1 cellular context compared by ENCODE assay signal in the genomic region with DNA sequence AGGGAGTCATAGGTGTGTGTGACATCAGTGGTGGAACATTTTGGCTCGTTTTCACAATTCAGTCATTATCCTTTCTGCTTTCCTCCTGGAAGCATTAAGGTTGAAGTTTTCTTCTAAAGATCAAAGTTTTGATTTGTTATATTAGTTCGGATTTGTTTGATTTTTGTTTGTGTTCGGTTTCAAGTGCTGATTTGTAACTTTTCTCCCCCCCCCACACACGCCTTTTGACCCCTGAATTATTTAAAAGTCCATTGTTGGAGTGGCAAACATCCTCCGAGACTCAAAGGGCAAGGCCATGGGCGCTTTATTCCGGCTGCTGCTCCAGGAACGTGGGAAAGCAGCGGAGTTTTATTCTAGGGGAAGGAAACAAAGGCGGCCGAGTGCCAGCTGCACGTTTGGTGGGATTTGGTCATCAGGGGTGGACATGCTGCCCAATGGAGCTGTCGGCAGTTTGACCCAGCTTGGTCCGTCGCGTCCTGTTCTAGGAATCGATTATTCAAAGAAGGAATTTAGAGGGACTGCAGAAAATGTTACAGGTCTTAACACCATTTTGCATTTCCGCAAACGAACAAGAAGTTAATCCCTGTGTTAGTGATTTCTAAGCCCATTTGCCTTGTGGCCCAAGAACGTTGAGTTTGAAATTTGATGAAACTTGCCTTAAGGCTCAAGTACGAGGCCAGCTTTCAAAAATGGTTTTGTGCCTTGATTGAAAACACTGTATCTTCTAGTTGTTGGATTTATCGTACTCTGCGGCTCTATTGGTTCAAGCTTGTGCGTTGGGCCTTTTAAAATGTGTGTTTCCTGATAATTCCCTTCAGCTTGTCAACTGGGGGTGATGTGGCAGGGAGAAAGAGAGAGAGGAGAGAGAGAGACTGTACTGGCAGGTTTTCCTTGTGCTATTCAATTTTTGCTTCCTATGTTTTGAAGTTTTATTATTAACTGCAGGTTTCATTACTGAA.
TF ChIP-seq lines count a peak whose summit lies in the region.

No MANE protein-coding gene starts in this region.

TF ChIP-seq in HepG2, 621 proteins besides CTCF, POLR2A, EP300 and RAD21 (continued from another document and continues in another):
- TF ChIP-seq FOXA1 (IDR thresholded peaks at IDR 0.05) (no peak), FOXA1 (CRISPR knock-in tag; IDR thresholded peaks at IDR 0.05) (no peak), ZNF558 (CRISPR knock-in tag; IDR thresholded peaks at IDR 0.05; ENCODE audit: borderline replicate concordance) (no peak), ARID2 (CRISPR knock-in tag; IDR thresholded peaks at IDR 0.05; ENCODE audit: borderline replicate concordance) (no peak), MEF2D (CRISPR knock-in tag; IDR thresholded peaks at IDR 0.05) (no peak), FOXA3 (CRISPR knock-in tag; IDR thresholded peaks at IDR 0.05) (no peak), KDM1A (CRISPR knock-in tag; IDR thresholded peaks at IDR 0.05) (no peak), ZNF580 (CRISPR knock-in tag; IDR thresholded peaks at IDR 0.05; ENCODE audit: borderline replicate concordance, low read depth) (no peak), TMF1 (CRISPR knock-in tag; IDR thresholded peaks at IDR 0.05; ENCODE audit: low read depth) (no peak), NCOR1 (IDR thresholded peaks at IDR 0.05; ENCODE audit: borderline replicate concordance, low read length) (0 out of 2 replicates have a peak, but pooled peaks have one; percentile 25), TGIF2 (CRISPR knock-in tag; IDR thresholded peaks at IDR 0.05) (no peak), ZNF780A (CRISPR knock-in tag; IDR thresholded peaks at IDR 0.05) (no peak), POLR2G (IDR thresholded peaks at IDR 0.05; ENCODE audit: low read depth, low read length) (no peak), BHLHE40 (IDR thresholded peaks at IDR 0.05; ENCODE audit: low read length) (peak; percentile 38; the same call in 1 of the 2 replicates), SAFB2 (CRISPR knock-in tag; IDR thresholded peaks at IDR 0.05; ENCODE audit: borderline replicate concordance, low read depth) (no peak), ZFP90 (CRISPR knock-in tag; IDR thresholded peaks at IDR 0.05; ENCODE audit: borderline replicate concordance) (no peak), NFYB (CRISPR knock-in tag; IDR thresholded peaks at IDR 0.05) (no peak), ZNF550 (CRISPR knock-in tag; IDR thresholded peaks at IDR 0.05; ENCODE audit: borderline replicate concordance) (no peak), CSRNP2 (CRISPR knock-in tag; conservative IDR thresholded peaks at IDR 0.05; ENCODE audit: low read depth) (no peak), RELA (CRISPR knock-in tag; IDR thresholded peaks at IDR 0.05) (no peak), BORCS8-MEF2B (CRISPR knock-in tag; IDR thresholded peaks at IDR 0.05) (no peak), MAX (IDR thresholded peaks at IDR 0.05) (peak; percentile 17; the same call in 1 of the 2 replicates), ZNF468 (CRISPR knock-in tag; IDR thresholded peaks at IDR 0.05) (no peak), TAF1 (CRISPR knock-in tag; IDR thresholded peaks at IDR 0.05) (0 out of 2 replicates have a peak, but pooled peaks have one; percentile 6), XRCC5 (optimal IDR thresholded peaks at IDR 0.05; ENCODE audit: low read length) (no peak), SOX13 (IDR thresholded peaks at IDR 0.05) (no peak), SOX13 (CRISPR knock-in tag; conservative IDR thresholded peaks at IDR 0.05 in 1 of 2, IDR thresholded peaks at IDR 0.05 in 1 of 2) (0 out of 4 replicates have a peak, but pooled peaks of 1 of the 2 experiments have one; percentile 31), GZF1 (CRISPR knock-in tag; IDR thresholded peaks at IDR 0.05) (no peak), SMARCC2 (IDR thresholded peaks at IDR 0.05) (no peak), ETV6 (CRISPR knock-in tag; conservative IDR thresholded peaks at IDR 0.05) (no peak), ZNF142 (CRISPR knock-in tag; IDR thresholded peaks at IDR 0.05) (no peak), CCDC6 (CRISPR knock-in tag; IDR thresholded peaks at IDR 0.05) (no peak)
- TF ChIP-seq, protein P1, sequence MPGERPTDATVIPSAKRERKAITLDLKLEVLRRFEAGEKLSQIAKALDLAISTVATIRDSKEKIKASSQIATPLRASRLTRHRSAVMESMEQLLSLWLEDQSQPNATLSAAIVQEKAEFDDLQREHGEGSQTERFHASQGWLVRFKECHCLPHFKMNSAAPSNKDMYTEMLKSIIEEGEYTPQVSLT (CRISPR knock-in tag; IDR thresholded peaks at IDR 0.05; ENCODE audit: borderline replicate concordance, low read depth) = no peak
- TF ChIP-seq, protein P2, sequence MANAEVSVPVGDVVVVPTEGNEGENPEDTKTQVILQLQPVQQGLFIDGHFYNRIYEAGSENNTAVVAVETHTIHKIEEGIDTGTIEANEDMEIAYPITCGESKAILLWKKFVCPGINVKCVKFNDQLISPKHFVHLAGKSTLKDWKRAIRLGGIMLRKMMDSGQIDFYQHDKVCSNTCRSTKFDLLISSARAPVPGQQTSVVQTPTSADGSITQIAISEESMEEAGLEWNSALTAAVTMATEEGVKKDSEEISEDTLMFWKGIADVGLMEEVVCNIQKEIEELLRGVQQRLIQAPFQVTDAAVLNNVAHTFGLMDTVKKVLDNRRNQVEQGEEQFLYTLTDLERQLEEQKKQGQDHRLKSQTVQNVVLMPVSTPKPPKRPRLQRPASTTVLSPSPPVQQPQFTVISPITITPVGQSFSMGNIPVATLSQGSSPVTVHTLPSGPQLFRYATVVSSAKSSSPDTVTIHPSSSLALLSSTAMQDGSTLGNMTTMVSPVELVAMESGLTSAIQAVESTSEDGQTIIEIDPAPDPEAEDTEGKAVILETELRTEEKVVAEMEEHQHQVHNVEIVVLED (CRISPR knock-in tag; IDR thresholded peaks at IDR 0.05; ENCODE audit: borderline replicate concordance) = no peak
- TF ChIP-seq, protein P3, sequence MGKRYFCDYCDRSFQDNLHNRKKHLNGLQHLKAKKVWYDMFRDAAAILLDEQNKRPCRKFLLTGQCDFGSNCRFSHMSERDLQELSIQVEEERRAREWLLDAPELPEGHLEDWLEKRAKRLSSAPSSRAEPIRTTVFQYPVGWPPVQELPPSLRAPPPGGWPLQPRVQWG (CRISPR knock-in tag; IDR thresholded peaks at IDR 0.05; ENCODE audit: borderline replicate concordance, low read depth) = no peak
- TF ChIP-seq, protein P4, sequence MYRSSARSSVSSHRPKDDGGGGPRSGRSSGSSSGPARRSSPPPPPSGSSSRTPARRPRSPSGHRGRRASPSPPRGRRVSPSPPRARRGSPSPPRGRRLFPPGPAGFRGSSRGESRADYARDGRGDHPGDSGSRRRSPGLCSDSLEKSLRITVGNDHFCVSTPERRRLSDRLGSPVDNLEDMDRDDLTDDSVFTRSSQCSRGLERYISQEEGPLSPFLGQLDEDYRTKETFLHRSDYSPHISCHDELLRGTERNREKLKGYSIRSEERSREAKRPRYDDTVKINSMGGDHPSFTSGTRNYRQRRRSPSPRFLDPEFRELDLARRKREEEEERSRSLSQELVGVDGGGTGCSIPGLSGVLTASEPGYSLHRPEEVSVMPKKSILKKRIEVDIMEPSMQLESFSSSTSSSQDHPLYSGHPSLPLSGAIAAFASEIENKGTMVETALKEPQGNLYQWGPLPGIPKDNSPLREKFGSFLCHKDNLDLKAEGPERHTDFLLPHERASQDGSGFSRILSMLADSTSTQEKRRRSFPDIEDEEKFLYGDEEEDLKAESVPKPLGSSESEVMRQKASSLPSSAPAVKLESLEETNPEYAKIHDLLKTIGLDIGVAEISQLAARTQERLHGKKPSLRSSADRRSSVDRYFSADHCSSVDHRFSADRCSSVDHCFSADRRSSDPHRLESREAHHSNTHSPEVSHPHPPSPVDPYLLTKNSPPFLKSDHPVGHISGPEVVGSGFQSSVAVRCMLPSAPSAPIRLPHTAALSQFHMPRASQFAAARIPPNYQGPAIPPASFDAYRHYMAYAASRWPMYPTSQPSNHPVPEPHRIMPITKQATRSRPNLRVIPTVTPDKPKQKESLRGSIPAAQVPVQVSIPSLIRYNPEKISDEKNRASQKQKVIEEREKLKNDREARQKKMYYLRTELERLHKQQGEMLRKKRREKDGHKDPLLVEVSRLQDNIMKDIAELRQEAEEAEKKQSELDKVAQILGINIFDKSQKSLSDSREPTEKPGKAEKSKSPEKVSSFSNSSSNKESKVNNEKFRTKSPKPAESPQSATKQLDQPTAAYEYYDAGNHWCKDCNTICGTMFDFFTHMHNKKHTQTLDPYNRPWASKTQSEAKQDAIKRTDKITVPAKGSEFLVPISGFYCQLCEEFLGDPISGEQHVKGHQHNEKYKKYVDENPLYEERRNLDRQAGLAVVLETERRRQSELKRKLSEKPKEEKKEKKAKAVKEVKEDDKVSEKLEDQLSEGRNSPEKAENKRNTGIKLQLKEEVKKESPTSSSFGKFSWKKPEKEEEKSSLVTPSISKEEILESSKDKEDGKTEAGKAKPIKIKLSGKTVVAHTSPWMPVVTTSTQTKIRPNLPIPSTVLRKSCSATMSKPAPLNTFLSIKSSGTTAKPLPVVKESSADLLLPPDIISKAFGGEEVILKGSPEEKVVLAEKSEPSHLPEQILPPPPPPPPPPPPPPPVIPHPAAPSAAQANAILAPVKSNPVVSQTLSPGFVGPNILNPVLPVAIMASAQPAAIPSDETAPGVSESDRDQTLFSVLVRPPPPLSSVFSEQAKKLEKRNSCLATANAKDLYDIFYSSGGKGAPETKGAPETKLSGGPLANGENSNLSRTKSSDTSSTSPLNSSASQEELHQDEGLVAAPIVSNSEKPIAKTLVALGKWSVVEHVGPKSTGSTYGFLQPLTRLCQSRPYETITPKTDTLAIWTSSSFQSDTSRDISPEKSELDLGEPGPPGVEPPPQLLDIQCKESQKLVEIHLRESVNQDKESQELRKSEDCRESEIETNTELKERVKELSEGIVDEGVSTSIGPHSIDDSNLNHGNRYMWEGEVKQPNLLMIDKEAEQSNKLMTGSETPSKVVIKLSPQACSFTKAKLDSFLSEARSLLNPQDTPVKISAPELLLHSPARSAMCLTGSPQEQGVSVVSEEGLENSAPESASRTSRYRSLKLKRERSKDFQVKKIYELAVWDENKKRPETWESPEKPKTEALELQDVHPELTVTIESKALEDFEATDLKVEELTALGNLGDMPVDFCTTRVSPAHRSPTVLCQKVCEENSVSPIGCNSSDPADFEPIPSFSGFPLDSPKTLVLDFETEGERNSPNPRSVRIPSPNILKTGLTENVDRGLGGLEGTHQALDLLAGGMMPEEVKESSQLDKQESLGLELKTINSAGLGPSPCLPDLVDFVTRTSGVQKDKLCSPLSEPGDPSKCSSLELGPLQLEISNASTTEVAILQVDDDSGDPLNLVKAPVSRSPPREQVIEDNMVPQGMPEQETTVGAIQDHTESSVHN (CRISPR knock-in tag; IDR thresholded peaks at IDR 0.05) = no peak
